Comparison of ENCODE assay signal across 28 cellular contexts in the genomic region with DNA sequence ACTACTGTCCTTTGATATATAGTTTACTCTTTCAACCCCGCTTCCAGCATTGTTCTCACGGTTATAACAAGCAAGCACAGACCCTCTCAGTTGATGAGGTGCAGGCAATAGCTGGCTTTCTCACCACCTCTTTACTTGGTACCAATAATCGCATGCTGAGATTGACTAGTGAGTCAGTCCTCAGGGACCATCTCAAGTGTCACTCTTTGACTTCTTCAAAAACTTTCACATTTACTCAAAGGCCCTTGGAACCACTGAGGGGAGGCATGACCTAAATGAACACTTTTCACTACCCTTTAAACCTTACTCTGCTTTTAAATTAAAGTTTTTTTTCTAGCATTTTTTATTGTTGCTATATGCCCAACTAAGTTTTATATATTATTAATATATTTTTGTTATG.
"Had no signal": no experiment of that assay in that cellular context is flagged by ENCODE, and none has a peak within 500 bp of the region (broad histone marks: within the 10 kb centered on the region; RNA-seq: fewer than 3 reads in every experiment).

No MANE protein-coding gene starts in this region.

- H3K36me3 ChIP-seq: left lung, lower lobe of right lung, neural progenitor cell, neutrophil, right atrium auricular region, right lobe of liver, stomach, thyroid gland, transverse colon, upper lobe of left lung had no signal

- H3K27ac ChIP-seq: left lung, lower lobe of right lung, neural progenitor cell, neutrophil, right atrium auricular region, right lobe of liver, stomach, testis, thyroid gland, transverse colon, upper lobe of left lung had no signal

- H3K36me3 Mint-ChIP-seq: immature natural killer cell; natural killer cell; neural progenitor cell; stimulated activated memory B cell treated with anti-CD40 and anti-IgM and Interleukin-4, amounts not matched to agents 10 μg/mL and 1 μg/mL and 100 μg/mL, for 72 hours had no signal

- H3K27me3 ChIP-seq: left lung, neural progenitor cell, neutrophil, right atrium auricular region, right lobe of liver, stomach, testis, thyroid gland, transverse colon, upper lobe of left lung had no signal

- H3K4me3 Mint-ChIP-seq: immature natural killer cell; natural killer cell; nephron progenitor cell; neural progenitor cell; stimulated activated memory B cell treated with anti-CD40 and anti-IgM and Interleukin-4, amounts not matched to agents 10 μg/mL and 1 μg/mL and 100 μg/mL, for 72 hours had no signal

- H3K4me3 ChIP-seq: left lung, lower lobe of right lung, neural progenitor cell, right atrium auricular region, right lobe of liver, smooth muscle cell, stomach, testis, thyroid gland, transverse colon, upper lobe of left lung had no signal

- H3K4me1 Mint-ChIP-seq: immature natural killer cell; natural killer cell; nephron progenitor cell; neural progenitor cell; stimulated activated memory B cell treated with anti-CD40 and anti-IgM and Interleukin-4, amounts not matched to agents 10 μg/mL and 1 μg/mL and 100 μg/mL, for 72 hours had no signal

- H3K27ac Mint-ChIP-seq: immature natural killer cell; natural killer cell; nephron progenitor cell; neural progenitor cell; progenitor cell of endocrine pancreas; stimulated activated memory B cell treated with anti-CD40 and anti-IgM and Interleukin-4, amounts not matched to agents 10 μg/mL and 1 μg/mL and 100 μg/mL, for 72 hours had no signal

- H3K4me1 ChIP-seq: left lung, lower lobe of right lung, right atrium auricular region, right lobe of liver, stomach, testis, thyroid gland, transverse colon, upper lobe of left lung had no signal

- DNase-seq: hypothalamus; immature natural killer cell; kidney; left colon; left lung; lower lobe of right lung; mammary epithelial cell; mesenchymal stem cell; natural killer cell; nephron progenitor cell; occipital lobe; right lobe of liver; stimulated activated CD4-positive, alpha-beta T cell treated with anti-CD3 and anti-CD28 coated beads, Interleukin-1b, Interleukin-23, amount 100 ng/mL, for 48 hours; stimulated activated CD4-positive, alpha-beta T cell treated with anti-CD3 and anti-CD28 coated beads, Interleukin-2, amount 100 ng/mL, for 48 hours; stimulated activated CD4-positive, alpha-beta T cell treated with anti-CD3 and anti-CD28 coated beads, Interleukin-4, amount 100 ng/mL, for 4 hours; stimulated activated CD8-positive, alpha-beta memory T cell treated with anti-CD3 and anti-CD28 coated beads, Interleukin-4, amount 100 ng/mL, for 48 hours; stimulated activated naive CD8-positive, alpha-beta T cell treated with anti-CD3 and anti-CD28 coated beads, Interleukin-15, Interleukin-2, amounts not matched to agents 100 U/mL and 50 U/mL, for 24 hours; stomach; testis; thyroid gland; transverse colon; upper lobe of left lung had no signal

- ATAC-seq: left colon; left lung; lower lobe of right lung; natural killer cell; right lobe of liver; stimulated activated memory B cell treated with anti-CD40 and anti-IgM and Interleukin-4, amounts not matched to agents 10 μg/mL and 1 μg/mL and 100 μg/mL, for 72 hours; stimulated activated naive CD8-positive, alpha-beta T cell treated with anti-CD3 and anti-CD28 coated beads, Interleukin-15, Interleukin-2, amounts not matched to agents 100 U/mL and 50 U/mL, for 24 hours had no signal

- H3K9me3 ChIP-seq: left lung, lower lobe of right lung, neutrophil, right atrium auricular region, right lobe of liver, stomach, testis, thyroid gland, transverse colon, upper lobe of left lung had no signal

- H3K27me3 Mint-ChIP-seq: progenitor cell of endocrine pancreas; stimulated activated memory B cell treated with anti-CD40 and anti-IgM and Interleukin-4, amounts not matched to agents 10 μg/mL and 1 μg/mL and 100 μg/mL, for 72 hours had no signal

- H3K9me3 Mint-ChIP-seq: nephron progenitor cell; neural progenitor cell; stimulated activated memory B cell treated with anti-CD40 and anti-IgM and Interleukin-4, amounts not matched to agents 10 μg/mL and 1 μg/mL and 100 μg/mL, for 72 hours had no signal
